12 cellular contexts compared by ENCODE assay signal in the genomic region with DNA sequence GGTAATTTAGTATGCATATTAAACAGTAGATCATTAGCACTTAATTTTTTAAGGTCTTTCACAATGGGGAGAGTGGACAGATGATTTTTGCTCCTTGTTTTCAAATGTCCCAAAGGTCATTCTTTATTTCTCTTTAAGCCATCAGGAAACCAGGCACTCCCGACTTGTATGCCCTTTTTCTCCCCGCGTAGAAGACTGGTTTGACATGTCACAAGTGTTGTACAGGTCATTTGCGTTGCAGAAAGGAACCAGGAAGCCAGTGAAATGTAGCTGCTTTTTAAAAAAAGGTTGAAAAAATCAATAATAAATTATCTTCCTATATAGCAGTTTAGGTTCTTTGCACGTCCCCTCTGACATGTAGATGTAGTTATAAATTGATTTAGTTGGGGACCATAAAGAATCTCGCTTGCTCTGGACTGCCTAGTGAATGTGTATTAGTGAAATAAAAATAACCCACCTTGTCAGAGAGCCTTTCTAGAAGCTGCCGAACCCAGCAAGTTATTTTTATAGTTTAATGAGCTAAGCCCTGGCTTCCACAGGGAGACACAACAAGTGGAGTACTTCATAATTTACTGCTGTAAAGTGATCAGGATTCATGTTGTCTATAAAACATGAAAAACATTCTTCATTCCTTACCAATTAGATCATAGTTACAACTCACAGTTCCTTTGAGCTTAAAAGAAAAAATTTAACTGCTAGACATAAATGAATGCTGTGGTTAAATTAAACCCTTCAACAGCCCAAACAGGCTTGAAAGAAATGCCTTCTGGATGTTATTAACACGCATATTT.
DNase-seq lines count a peak whose midpoint lies in the region; ATAC-seq and TF ChIP-seq lines count a peak whose summit lies in the region.
"Had no signal": no experiment of that assay in that cellular context is flagged by ENCODE, and none has a peak within 500 bp of the region (broad histone marks: within the 10 kb centered on the region; RNA-seq: fewer than 3 reads in every experiment).

No MANE protein-coding gene starts in this region.

- no peaks in the 10 kb centered on the region for H3K36me3 ChIP-seq in BJ (ENCODE audit: control insufficient read depth, insufficient read depth, low read length)
- H3K36me3 ChIP-seq in mucosa of descending colon (ENCODE audit: low read depth): no peaks in the 10 kb centered on the region

- ATAC-seq in mucosa of descending colon: peak; percentile 25
- no peak for ATAC-seq in GM18909 (IDR thresholded peaks at IDR 0.05; ENCODE audit: poor library complexity, unreplicated experiment)
- ATAC-seq: stimulated activated naive CD8-positive, alpha-beta T cell treated with anti-CD3 and anti-CD28 coated beads, Interleukin-15, amount 100 ng/mL, for 72 hours had no signal

- CTCF ChIA-PET in BJ (lab: Yijun Ruan, JAX): no interaction called here

- no peaks in the 10 kb centered on the region for H3K4me1 ChIP-seq in mucosa of descending colon (ENCODE audit: low read depth)

- intact Hi-C loops in mucosa of descending colon (cut with DNase I, micrococcal nuclease): no loop called here

- peaks cover 2% of the 10 kb centered on the region for H3K9me3 ChIP-seq in mucosa of descending colon

- H3K27me3 ChIP-seq in BJ (ENCODE audit: control insufficient read depth, insufficient read depth, low read length): no peaks in the 10 kb centered on the region

- POLR2A ChIA-PET in BJ (lab: Charles Lee): interaction anchor here (0.6 to 0.8 kb wide), 3 partner anchors 12 to 819 kb away, joined by 3 to 6 read pairs (median 5); no protein-coding TSS in a partner anchor

- TF ChIP-seq CTCF in BJ (IDR thresholded peaks at IDR 0.05; ENCODE audit: insufficient read depth, low read depth, low read length): no peak
- TF ChIP-seq CTCF in mucosa of descending colon (IDR thresholded peaks at IDR 0.05): no peak

- H3K4me3 ChIP-seq in BJ (ENCODE audit: low read depth, low read length) (no peak overlapping the region), mucosa of descending colon (no peak overlapping the region)

- DNase-seq in BJ (ENCODE audit: low read depth) (peak; percentile 93), NCI-H1048 (lab: John Stamatoyannopoulos, UW) (peak; percentile 56), dermis blood vessel endothelial cell (peak; percentile 13), mucosa of descending colon (no peak), Kasumi-1 (lab: John Stamatoyannopoulos, UW) (no peak), RPMI8226 (no peak)
- DNase-seq in stimulated activated CD4-positive, alpha-beta T cell treated with anti-CD3 and anti-CD28 coated beads, Interleukin-4, amount 100 ng/mL, for 4 hours: no peak
- DNase-seq: GF-D8; posterior cingulate gyrus; SHP77 treated with DMSO at 0.1 percent for 48 hours; stimulated activated naive CD8-positive, alpha-beta T cell treated with anti-CD3 and anti-CD28 coated beads, Interleukin-15, amount 100 ng/mL, for 72 hours had no signal

Comparison
In these comparisons a context has a peak if more than half of its experiments do, and no peak if none do; other contexts are left out.
1. DNase-seq: peak in BJ (single experiment), NCI-H1048 (single experiment) and dermis blood vessel endothelial cell (single experiment); none in mucosa of descending colon (0 of 3), stimulated activated CD4-positive, alpha-beta T cell treated with anti-CD3 and anti-CD28 coated beads, Interleukin-4, amount 100 ng/mL, for 4 hours (0 of 2), Kasumi-1 (0 of 2) and RPMI8226 (single experiment).